21 cellular contexts compared by ENCODE assay signal in the genomic region with DNA sequence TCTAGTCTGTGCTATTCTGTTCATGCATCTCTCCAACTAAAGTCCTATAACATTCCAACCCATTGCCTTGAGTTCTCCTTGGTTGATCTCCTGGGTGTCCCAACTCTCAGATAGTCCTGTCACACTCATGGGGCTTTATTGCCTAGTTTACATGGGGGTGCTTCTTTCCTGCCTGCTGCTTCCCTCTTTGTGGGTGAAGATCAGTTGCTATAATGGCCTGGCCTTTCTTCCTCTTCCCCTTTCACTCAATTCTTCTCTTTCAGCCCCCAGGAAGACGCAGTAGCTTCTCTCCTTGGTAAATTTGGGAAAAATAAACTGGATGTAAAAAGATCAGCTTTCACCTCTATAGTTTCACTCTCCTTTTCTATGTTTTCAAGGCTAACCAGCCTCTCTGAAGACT.
DNase-seq lines count a peak whose midpoint lies in the region; ATAC-seq and TF ChIP-seq lines count a peak whose summit lies in the region.
"Had no signal": no experiment of that assay in that cellular context is flagged by ENCODE, and none has a peak within 500 bp of the region (broad histone marks: within the 10 kb centered on the region; RNA-seq: fewer than 3 reads in every experiment).

No MANE protein-coding gene starts in this region.

- no peaks in the 10 kb centered on the region for H4K20me1 ChIP-seq in SK-N-SH (ENCODE audit: insufficient read depth)

- no peak for TF ChIP-seq EP300 in SK-N-SH (IDR thresholded peaks at IDR 0.05; ENCODE audit: borderline replicate concordance in 1 of 2, low read depth in 1 of 2, low read length in 1 of 2)

- no peak for DNase-seq in SK-N-SH
- peak; percentile 68 for DNase-seq in NOMO-1 treated with dmso at 0.1 percent for 144 hours (lab: John Stamatoyannopoulos, UW; ENCODE audit: unreplicated experiment)
- DNase-seq in psoas muscle: no peak
- no peak for DNase-seq in activated CD8-positive, alpha-beta T cell treated with anti-CD3 and anti-CD28 coated beads, Interleukin-2, amount 10 ng/mL, durations not matched to agents 7 days and 5 days
- DNase-seq: 8988T; activated CD4-positive, alpha-beta T cell treated with anti-CD3 and anti-CD28 coated beads, Interleukin-2, amount 50 U/mL, for 1 hour; CD4-positive, CD25-positive, alpha-beta regulatory T cell; DMS53; erythroblast; NCI-H1417 treated with DMSO at 0.1 percent for 48 hours; Right ventricle myocardium superior; stimulated activated naive CD8-positive, alpha-beta T cell treated with anti-CD3 and anti-CD28 coated beads, Interleukin-15, Interleukin-2, amounts not matched to agents 100 U/mL and 50 U/mL, for 24 hours; upper lobe of left lung had no signal

- WGBS in SK-N-SH (ENCODE audit: low lambda C conversion rate): 96% methylated on average over 1 of the region's 1 CpG
- WGBS in psoas muscle, 3 donors: 86 to 95% (median 92%) methylated on average over 1 of the region's 1 CpG

- H3K4me1 Mint-ChIP-seq in dendritic cell treated with granulocyte-macrophage colony-stimulating factor and Interleukin-4, amounts not matched to agents 40 ng/mL and 50 ng/mL, for 4 days (ENCODE audit: low read depth): peaks cover 72% of the 10 kb centered on the region
- H3K4me1 Mint-ChIP-seq in activated CD8-positive, alpha-beta T cell treated with anti-CD3 and anti-CD28 coated beads, Interleukin-2, amount 10 ng/mL, durations not matched to agents 7 days and 5 days (ENCODE audit: low read depth): no peaks in the 10 kb centered on the region
- H3K4me1 Mint-ChIP-seq: CD4-positive, CD25-positive, alpha-beta regulatory T cell; GM23338 had no signal

- CTCF ChIA-PET in SK-N-SH (lab: Yijun Ruan, JAX): interaction anchor here (1.7 to 1.8 kb wide), 2 partner anchors 20 to 432 kb away, joined by 3 to 5 read pairs; no protein-coding TSS in a partner anchor
- CTCF ChIA-PET in activated CD8-positive, alpha-beta T cell treated with anti-CD3 and anti-CD28 coated beads, Interleukin-2, amount 10 ng/mL, durations not matched to agents 7 days and 5 days (lab: Charles Lee): no interaction called here

- H3K4me1 ChIP-seq in SK-N-SH (ENCODE audit: control insufficient read depth in 1 of 2, insufficient read depth in 2 of 2, low read depth in 1 of 2, low read length in 1 of 2) (peaks cover 0 to 21% of the 10 kb centered on the region in 2 experiments; a peak in 1 of 4 replicates), psoas muscle (peaks cover 45% of the 10 kb centered on the region)
- H3K4me1 ChIP-seq: upper lobe of left lung had no signal

- H3K4me3 Mint-ChIP-seq in dendritic cell treated with granulocyte-macrophage colony-stimulating factor and Interleukin-4, amounts not matched to agents 40 ng/mL and 50 ng/mL, for 4 days: no peak overlapping the region
- H3K4me3 Mint-ChIP-seq in activated CD8-positive, alpha-beta T cell treated with anti-CD3 and anti-CD28 coated beads, Interleukin-2, amount 10 ng/mL, durations not matched to agents 7 days and 5 days: no peak overlapping the region
- H3K4me3 Mint-ChIP-seq: brain; CD4-positive, CD25-positive, alpha-beta regulatory T cell; GM23338; nephron had no signal

- H3F3A ChIP-seq in SK-N-SH (replicated peaks; ENCODE audit: insufficient read depth): peaks cover 8% of the 10 kb centered on the region

- H3K27ac Mint-ChIP-seq in dendritic cell treated with granulocyte-macrophage colony-stimulating factor and Interleukin-4, amounts not matched to agents 40 ng/mL and 50 ng/mL, for 4 days: peak overlapping the region; percentile 85
- no peak overlapping the region for H3K27ac Mint-ChIP-seq in activated CD8-positive, alpha-beta T cell treated with anti-CD3 and anti-CD28 coated beads, Interleukin-2, amount 10 ng/mL, durations not matched to agents 7 days and 5 days
- H3K27ac Mint-ChIP-seq: activated naive CD4-positive, alpha-beta T cell treated with anti-CD3 and anti-CD28 coated beads, Interleukin-2, amount 50 U/mL, for 72 hours; CD4-positive, CD25-positive, alpha-beta regulatory T cell; GM23338; nephron had no signal

- no peaks in the 10 kb centered on the region for H3K36me3 Mint-ChIP-seq in dendritic cell treated with granulocyte-macrophage colony-stimulating factor and Interleukin-4, amounts not matched to agents 40 ng/mL and 50 ng/mL, for 4 days (ENCODE audit: low read depth)
- no peaks in the 10 kb centered on the region for H3K36me3 Mint-ChIP-seq in activated CD8-positive, alpha-beta T cell treated with anti-CD3 and anti-CD28 coated beads, Interleukin-2, amount 10 ng/mL, durations not matched to agents 7 days and 5 days (ENCODE audit: low read depth)
- H3K36me3 Mint-ChIP-seq: activated naive CD4-positive, alpha-beta T cell treated with anti-CD3 and anti-CD28 coated beads, Interleukin-2, amount 50 U/mL, for 72 hours; brain; CD4-positive, CD25-positive, alpha-beta regulatory T cell had no signal

- H3K9me3 Mint-ChIP-seq in dendritic cell treated with granulocyte-macrophage colony-stimulating factor and Interleukin-4, amounts not matched to agents 40 ng/mL and 50 ng/mL, for 4 days: peaks cover 8% of the 10 kb centered on the region
- H3K9me3 Mint-ChIP-seq in activated CD8-positive, alpha-beta T cell treated with anti-CD3 and anti-CD28 coated beads, Interleukin-2, amount 10 ng/mL, durations not matched to agents 7 days and 5 days (ENCODE audit: insufficient read depth): no peaks in the 10 kb centered on the region
- H3K9me3 Mint-ChIP-seq: activated naive CD4-positive, alpha-beta T cell treated with anti-CD3 and anti-CD28 coated beads, Interleukin-2, amount 50 U/mL, for 72 hours; CD4-positive, CD25-positive, alpha-beta regulatory T cell; GM23338; nephron had no signal

- H3K4me3 ChIP-seq in SK-N-SH (ENCODE audit: low read depth in 2 of 2, low read length in 1 of 2) (no peak overlapping the region), psoas muscle (no peak overlapping the region)
- H3K4me3 ChIP-seq: GM23338, upper lobe of left lung had no signal

- no peaks in the 10 kb centered on the region for H3K9me2 ChIP-seq in SK-N-SH

- TF ChIP-seq CTCF in SK-N-SH (IDR thresholded peaks at IDR 0.05) (no peak), psoas muscle (IDR thresholded peaks at IDR 0.05) (no peak)

- H3K9me3 ChIP-seq in SK-N-SH (no peaks in the 10 kb centered on the region), psoas muscle (no peaks in the 10 kb centered on the region)
- H3K9me3 ChIP-seq: upper lobe of left lung had no signal

- 0 out of 2 replicates have a peak overlapping the region, but pooled peaks have one; percentile 1 for H3K9ac ChIP-seq in SK-N-SH

- H3K27me3 ChIP-seq in SK-N-SH (ENCODE audit: insufficient read depth) (no peaks in the 10 kb centered on the region), psoas muscle (ENCODE audit: insufficient read depth in 3 of 3, low read length in 2 of 3) (no peaks in the 10 kb centered on the region)
- H3K27me3 ChIP-seq: upper lobe of left lung had no signal

- H3K4me2 ChIP-seq in SK-N-SH: 0 out of 2 replicates have a peak overlapping the region, but pooled peaks have one; percentile 2
- H3K4me2 ChIP-seq: GM23338 had no signal

- peak overlapping the region; percentile 45; the same call in 1 of the 2 replicates for H2AFZ ChIP-seq in SK-N-SH (ENCODE audit: low read depth)
- H2AFZ ChIP-seq: GM23338 had no signal

- POLR2A ChIA-PET in SK-N-SH (lab: Yijun Ruan, JAX): no interaction called here
- POLR2A ChIA-PET in activated CD8-positive, alpha-beta T cell treated with anti-CD3 and anti-CD28 coated beads, Interleukin-2, amount 10 ng/mL, durations not matched to agents 7 days and 5 days (lab: Charles Lee): no interaction called here

- H3K27ac ChIP-seq in SK-N-SH (ENCODE audit: low read depth in 2 of 2, low read length in 1 of 2) (peak overlapping the region in 1 of 2 experiments; percentile 90; a peak in 2 of 4 replicates), psoas muscle (peak overlapping the region; percentile 54)
- H3K27ac ChIP-seq: upper lobe of left lung had no signal

- H3K36me3 ChIP-seq in SK-N-SH (replicated peaks in 1 of 2; ENCODE audit: control insufficient read depth in 1 of 2, insufficient read depth in 2 of 2, low read length in 1 of 2) (no peaks in the 10 kb centered on the region), psoas muscle (ENCODE audit: insufficient read depth in 1 of 2, low read depth in 1 of 2) (no peaks in the 10 kb centered on the region)
- H3K36me3 ChIP-seq: upper lobe of left lung had no signal

- intact Hi-C loops in dendritic cell treated with granulocyte-macrophage colony-stimulating factor and Interleukin-4, amounts not matched to agents 40 ng/mL and 50 ng/mL, for 4 days (cut with micrococcal nuclease): no loop called here
- intact Hi-C loops in psoas muscle (cut with DNase I): no loop called here

- ATAC-seq in SK-N-SH treated with all-trans-retinoic acid at 6 μM for 48 hours (no peak), psoas muscle (no peak), HG03175 (IDR thresholded peaks at IDR 0.05; ENCODE audit: unreplicated experiment) (no peak), GM19455 (IDR thresholded peaks at IDR 0.05; ENCODE audit: unreplicated experiment) (no peak)
- no peak for ATAC-seq in activated CD8-positive, alpha-beta T cell treated with anti-CD3 and anti-CD28 coated beads, Interleukin-2, amount 10 ng/mL, durations not matched to agents 7 days and 5 days
- ATAC-seq: activated naive CD4-positive, alpha-beta T cell treated with anti-CD3 and anti-CD28 coated beads, Interleukin-2, amount 50 U/mL, for 72 hours; GM23338; stimulated activated naive CD8-positive, alpha-beta T cell treated with anti-CD3 and anti-CD28 coated beads, Interleukin-15, Interleukin-2, amounts not matched to agents 100 U/mL and 50 U/mL, for 24 hours had no signal

- H3K27me3 Mint-ChIP-seq in dendritic cell treated with granulocyte-macrophage colony-stimulating factor and Interleukin-4, amounts not matched to agents 40 ng/mL and 50 ng/mL, for 4 days: no peaks in the 10 kb centered on the region
- peaks cover 8% of the 10 kb centered on the region for H3K27me3 Mint-ChIP-seq in activated CD8-positive, alpha-beta T cell treated with anti-CD3 and anti-CD28 coated beads, Interleukin-2, amount 10 ng/mL, durations not matched to agents 7 days and 5 days (ENCODE audit: low read depth)
- H3K27me3 Mint-ChIP-seq: brain had no signal

- TF ChIP-seq RAD21 in SK-N-SH (IDR thresholded peaks at IDR 0.05; ENCODE audit: low read length): no peak

- no peaks in the 10 kb centered on the region for H3K79me2 ChIP-seq in SK-N-SH (ENCODE audit: insufficient read depth)

TF ChIP-seq in SK-N-SH, 30 proteins besides CTCF, POLR2A, EP300 and RAD21:
- TF ChIP-seq RCOR1 (IDR thresholded peaks at IDR 0.05; ENCODE audit: low read length): no peak

TF ChIP-seq in SK-N-SH treated with all-trans-retinoic acid at 6 μM for 48 hours, 23 proteins besides CTCF, POLR2A, EP300 and RAD21:
- TF ChIP-seq SNAI2 (CRISPR knock-in tag; IDR thresholded peaks at IDR 0.05) (no peak), ISL1 (CRISPR knock-in tag; IDR thresholded peaks at IDR 0.05) (no peak), ARNTL (CRISPR knock-in tag; IDR thresholded peaks at IDR 0.05; ENCODE audit: borderline replicate concordance, low read depth) (no peak)
TF ChIP-seq in SK-N-SH treated with all-trans-retinoic acid at 6 μM for 48 hours: peak in this region for 0.
